ENCODE assay signal across 11 cellular contexts in genomic region chr3:72102057-72102711, GRCh38.
DNase-seq lines count a peak whose midpoint lies in the region; ATAC-seq and TF ChIP-seq lines count a peak whose summit lies in the region.
"Had no signal": no experiment of that assay in that cellular context is flagged by ENCODE, and none has a peak within 500 bp of the region (broad histone marks: within the 10 kb centered on the region; RNA-seq: fewer than 3 reads in every experiment).

No MANE protein-coding gene starts in this region.

- no peaks in the 10 kb centered on the region for H3K9me3 Mint-ChIP-seq in endothelial cell (ENCODE audit: unreplicated experiment)
- H3K9me3 Mint-ChIP-seq: neural crest cell had no signal

- no peak for TF ChIP-seq CTCF in endothelial cell (IDR thresholded peaks at IDR 0.05; ENCODE audit: unreplicated experiment)

- DNase-seq in GF-D8 (lab: John Stamatoyannopoulos, UW) (peak; percentile 49), endothelial cell (ENCODE audit: low spot score) (no peak), iPS-NIHi11 (ENCODE audit: low spot score) (no peak), DMS 273 (lab: John Stamatoyannopoulos, UW; ENCODE audit: unreplicated experiment) (no peak), dermis blood vessel endothelial cell (no peak)
- DNase-seq in stimulated activated CD8-positive, alpha-beta memory T cell treated with anti-CD3 and anti-CD28 coated beads, Interleukin-4, amount 100 ng/mL, for 48 hours = no peak
- DNase-seq: NCI-H1105, stomach had no signal

- H3K4me1 Mint-ChIP-seq in endothelial cell (ENCODE audit: unreplicated experiment) = peaks cover 7% of the 10 kb centered on the region

- peak overlapping the region; percentile 54 for H3K27ac Mint-ChIP-seq in endothelial cell (ENCODE audit: unreplicated experiment)

- no peak overlapping the region for H3K4me3 Mint-ChIP-seq in endothelial cell (ENCODE audit: unreplicated experiment)
- H3K4me3 Mint-ChIP-seq: neural crest cell had no signal

- H3K27me3 Mint-ChIP-seq in endothelial cell (ENCODE audit: unreplicated experiment) = peaks cover 7% of the 10 kb centered on the region

- ATAC-seq in GM21367 (IDR thresholded peaks at IDR 0.05; ENCODE audit: unreplicated experiment) = peak; percentile 46
- peak; percentile 43 for ATAC-seq in HG03442 (IDR thresholded peaks at IDR 0.05; ENCODE audit: unreplicated experiment)

- no peaks in the 10 kb centered on the region for H3K36me3 Mint-ChIP-seq in endothelial cell (ENCODE audit: low read depth, unreplicated experiment)
